ENCODE assay signal across 2 cellular contexts in genomic region chr9:116207371-116208111, GRCh38.
TF ChIP-seq lines count a peak whose summit lies in the region.

No MANE protein-coding gene starts in this region.

TF ChIP-seq in A549, 52 proteins besides CTCF, POLR2A, EP300 and RAD21:
- TF ChIP-seq POLR2AphosphoS2 (conservative IDR thresholded peaks at IDR 0.05; ENCODE audit: low read length) (no peak), FOSB (CRISPR knock-in tag; IDR thresholded peaks at IDR 0.05) (no peak)

TF ChIP-seq in IMR-90, 13 proteins besides CTCF, POLR2A, EP300 and RAD21:
- no peak for TF ChIP-seq FOS (IDR thresholded peaks at IDR 0.05; ENCODE audit: low read depth, low read length)
- TF ChIP-seq, protein P1, sequence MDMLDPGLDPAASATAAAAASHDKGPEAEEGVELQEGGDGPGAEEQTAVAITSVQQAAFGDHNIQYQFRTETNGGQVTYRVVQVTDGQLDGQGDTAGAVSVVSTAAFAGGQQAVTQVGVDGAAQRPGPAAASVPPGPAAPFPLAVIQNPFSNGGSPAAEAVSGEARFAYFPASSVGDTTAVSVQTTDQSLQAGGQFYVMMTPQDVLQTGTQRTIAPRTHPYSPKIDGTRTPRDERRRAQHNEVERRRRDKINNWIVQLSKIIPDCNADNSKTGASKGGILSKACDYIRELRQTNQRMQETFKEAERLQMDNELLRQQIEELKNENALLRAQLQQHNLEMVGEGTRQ (IDR thresholded peaks at IDR 0.05; ENCODE audit: low read depth, low read length) = no peak
- TF ChIP-seq BHLHE40 (IDR thresholded peaks at IDR 0.05; ENCODE audit: low read depth, low read length) = no peak
- TF ChIP-seq MAFK (IDR thresholded peaks at IDR 0.05; ENCODE audit: low read depth, low read length) = no peak
- TF ChIP-seq CHD1 (IDR thresholded peaks at IDR 0.05; ENCODE audit: low read depth, low read length) = no peak
- TF ChIP-seq RFX5 (IDR thresholded peaks at IDR 0.05; ENCODE audit: low read depth, low read length) = no peak
- no peak for TF ChIP-seq NFE2L2 (IDR thresholded peaks at IDR 0.05; ENCODE audit: low read depth, low read length)
- TF ChIP-seq CEBPB (IDR thresholded peaks at IDR 0.05; ENCODE audit: low read depth, low read length) = no peak
- TF ChIP-seq ELK1 (IDR thresholded peaks at IDR 0.05; ENCODE audit: borderline replicate concordance, low read depth, low read length) = no peak
- no peak for TF ChIP-seq MXI1 (IDR thresholded peaks at IDR 0.05; ENCODE audit: borderline replicate concordance, low read depth, low read length)
- no peak for TF ChIP-seq RCOR1 (IDR thresholded peaks at IDR 0.05; ENCODE audit: insufficient replicate concordance, low read length)
- no peak for TF ChIP-seq MAZ (IDR thresholded peaks at IDR 0.05; ENCODE audit: borderline replicate concordance, low read depth, low read length)
